8 cellular contexts compared by ENCODE assay signal in the genomic region with DNA sequence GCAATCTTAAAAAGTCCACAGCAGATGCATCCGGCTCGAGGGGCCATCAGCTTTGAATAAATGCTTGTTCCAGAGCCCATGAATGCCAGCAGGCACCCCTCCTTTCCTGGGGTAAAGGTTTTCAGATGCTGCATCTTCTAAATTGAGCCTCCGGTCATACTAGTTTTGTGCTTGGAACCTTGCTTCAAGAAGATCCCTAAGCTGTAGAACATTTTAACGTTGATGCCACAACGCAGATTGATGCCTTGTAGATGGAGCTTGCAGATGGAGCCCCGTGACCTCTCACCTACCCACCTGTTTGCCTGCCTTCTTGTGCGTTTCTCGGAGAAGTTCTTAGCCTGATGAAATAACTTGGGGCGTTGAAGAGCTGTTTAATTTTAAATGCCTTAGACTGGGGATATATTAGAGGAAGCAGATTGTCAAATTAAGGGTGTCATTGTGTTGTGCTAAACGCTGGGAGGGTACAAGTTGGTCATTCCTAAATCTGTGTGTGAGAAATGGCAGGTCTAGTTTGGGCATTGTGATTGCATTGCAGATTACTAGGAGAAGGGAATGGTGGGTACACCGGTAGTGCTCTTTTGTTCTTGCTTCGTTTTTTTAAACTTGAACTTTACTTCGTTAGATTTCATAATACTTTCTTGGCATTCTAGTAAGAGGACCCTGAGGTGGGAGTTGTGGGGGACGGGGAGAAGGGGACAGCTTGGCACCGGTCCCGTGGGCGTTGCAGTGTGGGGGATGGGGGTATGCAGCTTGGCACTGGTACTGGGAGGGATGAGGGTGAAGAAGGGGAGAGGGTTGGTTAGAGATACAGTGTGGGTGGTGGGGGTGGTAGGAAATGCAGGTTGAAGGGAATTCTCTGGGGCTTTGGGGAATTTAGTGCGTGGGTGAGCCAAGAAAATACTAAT. TPM values are rescaled to one million over a fixed set of nuclear protein-coding genes. Genes with fewer than 3 reads are reported as not detected.
DNase-seq lines count a peak whose midpoint lies in the region; ATAC-seq and TF ChIP-seq lines count a peak whose summit lies in the region.

No MANE protein-coding gene starts in this region.

- H3K9ac ChIP-seq in liver (ENCODE audit: low read depth in 1 of 2, low read length in 2 of 2) = peak overlapping the region; percentile 98 to 100

- TF ChIP-seq CTCF in cardiac fibroblast (IDR thresholded peaks at IDR 0.05; ENCODE audit: low read depth, low read length) = no peak
- no peak for TF ChIP-seq CTCF in liver (IDR thresholded peaks at IDR 0.05; ENCODE audit: low read depth, low read length, missing input control)

- H3K27me3 ChIP-seq in liver (ENCODE audit: control insufficient read depth in 4 of 4, insufficient read depth in 4 of 4, low read length in 3 of 4) = no peaks in the 10 kb centered on the region

- peaks cover 0 to 2% (median 0%) of the 10 kb centered on the region in 4 donors for H3K36me3 ChIP-seq in liver (ENCODE audit: control insufficient read depth in 4 of 4, insufficient read depth in 3 of 4, low read depth in 1 of 4, low read length in 3 of 4)

- WGBS in liver = under 1% methylated on average over 18 of the region's 18 CpGs

- peak; percentile 59 to 82 for DNase-seq in cardiac fibroblast (ENCODE audit: low read depth in 2 of 2)
- peak; percentile 84 for DNase-seq in stimulated activated CD8-positive, alpha-beta memory T cell treated with anti-CD3 and anti-CD28 coated beads, Interleukin-4, amount 100 ng/mL, for 48 hours
- DNase-seq in middle frontal gyrus (ENCODE audit: extremely low spot score, low spot score) = no peak
- DNase-seq in Ammon's horn (ENCODE audit: low spot score) = no peak

- H3K9me3 ChIP-seq in liver (ENCODE audit: control insufficient read depth in 4 of 4, low read length in 3 of 4) = no peaks in the 10 kb centered on the region

- no peak for TF ChIP-seq RAD21 in liver (IDR thresholded peaks at IDR 0.05)

- no peak for ATAC-seq in SK-N-SH treated with all-trans-retinoic acid at 6 μM for 48 hours
- ATAC-seq in GM18502 (IDR thresholded peaks at IDR 0.05; ENCODE audit: poor library complexity, unreplicated experiment) = no peak

- H3K4me3 ChIP-seq in cardiac fibroblast (replicated peaks in 1 of 2; ENCODE audit: low read depth in 2 of 2, low read length in 2 of 2) (peak overlapping the region; percentile 88 to 91), liver (ENCODE audit: low read depth in 1 of 3, low read length in 3 of 3) (peak overlapping the region; percentile 63 to 99 (median 73))

- TF ChIP-seq POLR2A in GM19099 (IDR thresholded peaks at IDR 0.05; ENCODE audit: extremely low read depth, insufficient read length, low read depth) = peak; percentile 46

- peak overlapping the region; percentile 99 to 100 for H3K27ac ChIP-seq in liver (ENCODE audit: low read depth in 1 of 2, low read length in 2 of 2)

- peaks cover 0 to 31% (median 4%) of the 10 kb centered on the region in 4 donors for H3K4me1 ChIP-seq in liver (ENCODE audit: control insufficient read depth in 4 of 4, insufficient read depth in 4 of 4, low read length in 3 of 4)

TF ChIP-seq in SK-N-SH treated with all-trans-retinoic acid at 6 μM for 48 hours, 23 proteins besides CTCF, POLR2A, EP300 and RAD21 (continues in another document):
- TF ChIP-seq TCF4 (CRISPR knock-in tag; IDR thresholded peaks at IDR 0.05; ENCODE audit: borderline replicate concordance) = no peak; the same call in 1 of the 2 replicates
- TF ChIP-seq, protein P1, sequence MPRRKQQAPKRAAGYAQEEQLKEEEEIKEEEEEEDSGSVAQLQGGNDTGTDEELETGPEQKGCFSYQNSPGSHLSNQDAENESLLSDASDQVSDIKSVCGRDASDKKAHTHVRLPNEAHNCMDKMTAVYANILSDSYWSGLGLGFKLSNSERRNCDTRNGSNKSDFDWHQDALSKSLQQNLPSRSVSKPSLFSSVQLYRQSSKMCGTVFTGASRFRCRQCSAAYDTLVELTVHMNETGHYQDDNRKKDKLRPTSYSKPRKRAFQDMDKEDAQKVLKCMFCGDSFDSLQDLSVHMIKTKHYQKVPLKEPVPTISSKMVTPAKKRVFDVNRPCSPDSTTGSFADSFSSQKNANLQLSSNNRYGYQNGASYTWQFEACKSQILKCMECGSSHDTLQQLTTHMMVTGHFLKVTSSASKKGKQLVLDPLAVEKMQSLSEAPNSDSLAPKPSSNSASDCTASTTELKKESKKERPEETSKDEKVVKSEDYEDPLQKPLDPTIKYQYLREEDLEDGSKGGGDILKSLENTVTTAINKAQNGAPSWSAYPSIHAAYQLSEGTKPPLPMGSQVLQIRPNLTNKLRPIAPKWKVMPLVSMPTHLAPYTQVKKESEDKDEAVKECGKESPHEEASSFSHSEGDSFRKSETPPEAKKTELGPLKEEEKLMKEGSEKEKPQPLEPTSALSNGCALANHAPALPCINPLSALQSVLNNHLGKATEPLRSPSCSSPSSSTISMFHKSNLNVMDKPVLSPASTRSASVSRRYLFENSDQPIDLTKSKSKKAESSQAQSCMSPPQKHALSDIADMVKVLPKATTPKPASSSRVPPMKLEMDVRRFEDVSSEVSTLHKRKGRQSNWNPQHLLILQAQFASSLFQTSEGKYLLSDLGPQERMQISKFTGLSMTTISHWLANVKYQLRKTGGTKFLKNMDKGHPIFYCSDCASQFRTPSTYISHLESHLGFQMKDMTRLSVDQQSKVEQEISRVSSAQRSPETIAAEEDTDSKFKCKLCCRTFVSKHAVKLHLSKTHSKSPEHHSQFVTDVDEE (CRISPR knock-in tag; IDR thresholded peaks at IDR 0.05) = 0 out of 2 replicates have a peak, but pooled peaks have one; percentile 14
- peak; percentile 13; the same call in 1 of the 2 replicates for TF ChIP-seq SNAI2 (CRISPR knock-in tag; IDR thresholded peaks at IDR 0.05)
- TF ChIP-seq, protein P2, sequence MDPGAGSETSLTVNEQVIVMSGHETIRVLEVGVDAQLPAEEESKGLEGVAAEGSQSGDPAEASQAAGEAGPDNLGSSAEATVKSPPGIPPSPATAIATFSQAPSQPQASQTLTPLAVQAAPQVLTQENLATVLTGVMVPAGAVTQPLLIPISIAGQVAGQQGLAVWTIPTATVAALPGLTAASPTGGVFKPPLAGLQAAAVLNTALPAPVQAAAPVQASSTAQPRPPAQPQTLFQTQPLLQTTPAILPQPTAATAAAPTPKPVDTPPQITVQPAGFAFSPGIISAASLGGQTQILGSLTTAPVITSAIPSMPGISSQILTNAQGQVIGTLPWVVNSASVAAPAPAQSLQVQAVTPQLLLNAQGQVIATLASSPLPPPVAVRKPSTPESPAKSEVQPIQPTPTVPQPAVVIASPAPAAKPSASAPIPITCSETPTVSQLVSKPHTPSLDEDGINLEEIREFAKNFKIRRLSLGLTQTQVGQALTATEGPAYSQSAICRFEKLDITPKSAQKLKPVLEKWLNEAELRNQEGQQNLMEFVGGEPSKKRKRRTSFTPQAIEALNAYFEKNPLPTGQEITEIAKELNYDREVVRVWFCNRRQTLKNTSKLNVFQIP (CRISPR knock-in tag; IDR thresholded peaks at IDR 0.05; ENCODE audit: borderline replicate concordance, low read depth) = peak; percentile 72; the same call in 1 of the 2 replicates

TF ChIP-seq in liver, 16 proteins besides CTCF, POLR2A, EP300 and RAD21:
- TF ChIP-seq, protein P3, sequence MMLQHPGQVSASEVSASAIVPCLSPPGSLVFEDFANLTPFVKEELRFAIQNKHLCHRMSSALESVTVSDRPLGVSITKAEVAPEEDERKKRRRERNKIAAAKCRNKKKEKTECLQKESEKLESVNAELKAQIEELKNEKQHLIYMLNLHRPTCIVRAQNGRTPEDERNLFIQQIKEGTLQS (IDR thresholded peaks at IDR 0.05) = no peak
- TF ChIP-seq NR2F2 (IDR thresholded peaks at IDR 0.05) (peak; percentile 1), TAF1 (conservative IDR thresholded peaks at IDR 0.05) (peak; percentile 7), FOXA1 (IDR thresholded peaks at IDR 0.05) (peak; percentile 5), JUND (IDR thresholded peaks at IDR 0.05) (no peak), RXRA (IDR thresholded peaks at IDR 0.05) (peak; percentile 9 to 14)

RNA-seq across cellular contexts. Expression of a gene that starts 1.9 kb away (rescaled TPM):
- total RNA-seq in liver = 1,000 to 10,000 TPM in 1 of 2 donors, 10 to 100 TPM in 1; 29.6 to 1,968 TPM
- 100 to 1,000 TPM in 1 of 2 donors, 10 to 100 TPM in 1; 50.2 to 111 TPM for polyA plus RNA-seq in liver

RNA-seq across cellular contexts. Expression of a gene that starts 38.0 kb away (rescaled TPM):
- total RNA-seq in liver = 10 to 100 TPM; 20.7 to 22.8 TPM
- 1 to 10 TPM; 2.8 to 9.4 TPM for polyA plus RNA-seq in liver

RNA-seq across cellular contexts. Expression of a gene that starts 42.0 kb away (rescaled TPM):
- 1 to 10 TPM; 5.1 to 6.8 TPM for total RNA-seq in liver
- 1 to 10 TPM; 4.5 to 5.6 TPM for polyA plus RNA-seq in liver

Comparison
In these comparisons a context has a peak if more than half of its experiments do, and no peak if none do; other contexts are left out.
1. DNase-seq: peak in cardiac fibroblast (2 of 2) and stimulated activated CD8-positive, alpha-beta memory T cell treated with anti-CD3 and anti-CD28 coated beads, Interleukin-4, amount 100 ng/mL, for 48 hours (single experiment); none in middle frontal gyrus (single experiment) and Ammon's horn (single experiment).